9 cellular contexts compared by ENCODE assay signal in the genomic region with DNA sequence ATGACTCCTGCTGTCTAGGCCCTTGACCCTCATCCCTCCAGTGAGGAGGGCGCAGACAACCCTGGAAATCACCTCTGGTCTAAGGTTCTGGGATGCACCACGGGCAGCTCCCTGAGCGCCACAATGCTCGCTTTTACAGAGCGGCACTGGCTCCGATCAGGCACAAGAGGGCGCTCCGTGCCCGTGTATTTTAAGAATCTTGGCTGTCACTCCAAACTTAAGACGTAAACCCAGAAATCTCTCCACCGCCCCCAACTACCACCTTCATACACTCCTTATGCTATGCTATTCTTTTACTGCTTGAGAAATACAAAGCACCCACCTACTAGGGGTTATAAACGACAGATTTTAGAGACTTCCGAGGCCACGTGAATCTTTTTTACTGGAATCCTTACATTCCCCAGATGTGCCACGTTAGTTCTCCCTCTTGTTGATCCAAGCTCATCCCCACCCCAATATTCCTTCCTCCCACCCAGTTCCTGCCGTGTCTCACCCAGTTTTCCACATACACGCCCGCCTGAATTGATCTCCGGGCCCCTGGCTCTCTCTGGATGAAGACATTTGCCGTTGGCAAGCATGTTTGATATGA.
DNase-seq lines count a peak whose midpoint lies in the region; ATAC-seq, FAIRE-seq and TF ChIP-seq lines count a peak whose summit lies in the region.
"Had no signal": no experiment of that assay in that cellular context is flagged by ENCODE, and none has a peak within 500 bp of the region (broad histone marks: within the 10 kb centered on the region; RNA-seq: fewer than 3 reads in every experiment).

No MANE protein-coding gene starts in this region.

- peaks cover 2% of the 10 kb centered on the region for H3K4me1 Mint-ChIP-seq in activated CD4-positive, alpha-beta T cell treated with anti-CD3 and anti-CD28 coated beads, Interleukin-2, amount 10 ng/mL, durations not matched to agents 24 days and 14 days

- H4K20me1 ChIP-seq in K562 (replicated peaks; ENCODE audit: control insufficient read depth, insufficient read depth, low read length), result no peaks in the 10 kb centered on the region

- TF ChIP-seq RAD21 in K562 (CRISPR knock-in tag; conservative IDR thresholded peaks at IDR 0.05 in 1 of 2, IDR thresholded peaks at IDR 0.05 in 1 of 2), result peak; percentile 35 to 74

- TF ChIP-seq CTCF in HEK293 (tag by site-specific recombination; IDR thresholded peaks at IDR 0.05) (peak; percentile 30; the same call in 1 of the 2 replicates), K562 (IDR thresholded peaks at IDR 0.05 in 2 of 3, conservative IDR thresholded peaks at IDR 0.05 in 1 of 3; ENCODE audit: insufficient read depth in 2 of 3, low read depth in 1 of 3, low read length in 3 of 3) (peak; percentile 62 to 84 (median 72)), transverse colon (IDR thresholded peaks at IDR 0.05) (peak; percentile 47 to 64 (median 56))

- 1% methylated on average over 15 of the region's 20 CpGs for WGBS in K562 (ENCODE audit: insufficient coverage, low coverage, missing lambda C conversion rate)
- WGBS in transverse colon (ENCODE audit: low coverage in 1 of 2), 2 donors, result 16 to 35% methylated on average over 13 to 20 of the region's 20 CpGs

- peak; percentile 83 for FAIRE-seq in K562 (lab: Jason Lieb, UNC)

- no peaks in the 10 kb centered on the region for H3K36me3 Mint-ChIP-seq in activated CD4-positive, alpha-beta T cell treated with anti-CD3 and anti-CD28 coated beads, Interleukin-2, amount 10 ng/mL, durations not matched to agents 24 days and 14 days (ENCODE audit: low read depth)

- TF ChIP-seq POLR2A in K562 (conservative IDR thresholded peaks at IDR 0.05) (no peak), transverse colon (IDR thresholded peaks at IDR 0.05) (no peak)

- no peak overlapping the region for H3K27ac Mint-ChIP-seq in activated CD4-positive, alpha-beta T cell treated with anti-CD3 and anti-CD28 coated beads, Interleukin-2, amount 10 ng/mL, durations not matched to agents 24 days and 14 days
- H3K27ac Mint-ChIP-seq: stimulated activated naive B cell treated with anti-CD40 and anti-IgM and Interleukin-4, amounts not matched to agents 10 μg/mL and 1 μg/mL and 100 μg/mL, for 72 hours had no signal

- in situ Hi-C loops in K562 (cut with MboI), result loop anchor here (10.0 kb wide), 1 partner anchor 746 kb away; no protein-coding TSS in a partner anchor
- in situ Hi-C loops in transverse colon (cut with MboI; ENCODE audit: low pct_ligation_motif_present in 1 of 4, low pct_unique_long_range_greater_than_20kb in 1 of 4, low sequenced_read_pairs in 3 of 4), result no loop called here

- H3K9me3 ChIP-seq in HEK293 (ENCODE audit: control insufficient read depth, insufficient read depth, low read depth, low read length), result no peaks in the 10 kb centered on the region
- H3K9me3 ChIP-seq in K562 (replicated peaks; ENCODE audit: control insufficient read depth, insufficient read depth, low read depth, low read length), result no peaks in the 10 kb centered on the region
- H3K9me3 ChIP-seq in transverse colon, result no peaks in the 10 kb centered on the region

- no peak overlapping the region for H3K9ac ChIP-seq in K562 (ENCODE audit: insufficient read depth in 1 of 2, low read depth in 2 of 2, low read length in 2 of 2)

- H2AFZ ChIP-seq in K562 (ENCODE audit: low read depth, low read length), result no peak overlapping the region

- intact Hi-C loops in activated CD4-positive, alpha-beta T cell treated with anti-CD3 and anti-CD28 coated beads, Interleukin-2, amount 10 ng/mL, durations not matched to agents 24 days and 14 days (cut with micrococcal nuclease), result loop anchor here (5.0 kb wide), 1 partner anchor 84 kb away; no protein-coding TSS in a partner anchor
- intact Hi-C loops in K562 (cut with micrococcal nuclease) (loop anchor here (2.0 to 10.0 kb wide), 5 partner anchors 84 to 1059 kb away; no protein-coding TSS in a partner anchor), transverse colon (cut with DNase I; ENCODE audit: low total_unique reads) (no loop called here)

- peaks cover 5% of the 10 kb centered on the region for H3K27me3 Mint-ChIP-seq in activated CD4-positive, alpha-beta T cell treated with anti-CD3 and anti-CD28 coated beads, Interleukin-2, amount 10 ng/mL, durations not matched to agents 24 days and 14 days

- H3K79me2 ChIP-seq in K562 (ENCODE audit: control insufficient read depth, insufficient read depth, low read length), result no peaks in the 10 kb centered on the region

- no peaks in the 10 kb centered on the region for H3K9me3 Mint-ChIP-seq in activated CD4-positive, alpha-beta T cell treated with anti-CD3 and anti-CD28 coated beads, Interleukin-2, amount 10 ng/mL, durations not matched to agents 24 days and 14 days

- no peak overlapping the region for H3K4me2 ChIP-seq in K562 (ENCODE audit: insufficient read depth, low read length)

- H3K27ac ChIP-seq in HEK293 (ENCODE audit: extremely low read depth, low read depth, low read length), result no peak overlapping the region
- no peak overlapping the region for H3K27ac ChIP-seq in K562 (ENCODE audit: extremely low read depth, low read depth, low read length)
- no peak overlapping the region for H3K27ac ChIP-seq in transverse colon

- H3K36me3 ChIP-seq in HEK293 (ENCODE audit: control insufficient read depth in 2 of 2, insufficient read depth in 1 of 2, low read length in 2 of 2) (no peaks in the 10 kb centered on the region), K562 (ENCODE audit: control insufficient read depth, insufficient read depth, low read length) (no peaks in the 10 kb centered on the region), transverse colon (no peaks in the 10 kb centered on the region)

- ATAC-seq in K562, result peak; percentile 87

- no peaks in the 10 kb centered on the region for H3K27me3 ChIP-seq in K562 (ENCODE audit: control insufficient read depth in 2 of 2, insufficient read depth in 2 of 2, low read length in 2 of 2)
- peaks cover 15% of the 10 kb centered on the region for H3K27me3 ChIP-seq in transverse colon

- H3K9me1 ChIP-seq in K562 (ENCODE audit: control insufficient read depth, insufficient read depth, low read length), result no peaks in the 10 kb centered on the region

- CTCF ChIA-PET in HEK293 (lab: Yijun Ruan, JAX) (interaction anchor here (0.6 to 5.5 kb wide), 19 partner anchors 10 to 835 kb away, joined by 3 to 79 read pairs (median 3); no protein-coding TSS in a partner anchor), K562 (lab: Yijun Ruan, JAX; ENCODE audit: low intra/inter-chr PET ratio) (interaction anchor here (0.9 kb wide), 1 partner anchor 1061 kb away, joined by 3 read pairs; no protein-coding TSS in a partner anchor)

- no peak overlapping the region for H3K4me3 Mint-ChIP-seq in activated CD4-positive, alpha-beta T cell treated with anti-CD3 and anti-CD28 coated beads, Interleukin-2, amount 10 ng/mL, durations not matched to agents 24 days and 14 days
- H3K4me3 Mint-ChIP-seq: stimulated activated naive B cell treated with anti-CD40 and anti-IgM and Interleukin-4, amounts not matched to agents 10 μg/mL and 1 μg/mL and 100 μg/mL, for 72 hours had no signal

- POLR2A ChIA-PET in HEK293 (lab: Yijun Ruan, JAX), result no interaction called here
- POLR2A ChIA-PET in K562 (lab: Yijun Ruan, JAX), result interaction anchor here (0.6 to 0.7 kb wide), 2 partner anchors 223 to 1488 kb away, joined by 3 read pairs; no protein-coding TSS in a partner anchor

- H3K4me1 ChIP-seq in HEK293 (ENCODE audit: control insufficient read depth, insufficient read depth, low read length) (no peaks in the 10 kb centered on the region), K562 (replicated peaks in 1 of 2; ENCODE audit: control insufficient read depth in 2 of 2, insufficient read depth in 2 of 2, low read length in 2 of 2) (peaks cover 0 to 9% of the 10 kb centered on the region in 2 experiments; a peak in 2 of 5 replicates), transverse colon (peaks cover 0 to 6% (median 4%) of the 10 kb centered on the region in 4 donors)

- DNase-seq in activated CD4-positive, alpha-beta T cell treated with anti-CD3 and anti-CD28 coated beads, Interleukin-2, amount 10 ng/mL, durations not matched to agents 24 days and 14 days, result peak; percentile 80
- DNase-seq in activated CD4-positive, alpha-beta T cell treated with anti-CD3 and anti-CD28 coated beads, Interleukin-2, amount 50 U/mL, for 1 hour, result no peak
- peak; percentile 40 for DNase-seq in NCI-H460 (ENCODE audit: extremely low read depth, low read depth)
- peak; percentile 48 to 67 (median 51) for DNase-seq in K562 (ENCODE audit: extremely low read depth in 1 of 4, low spot score in 3 of 4)
- peak; percentile 76 for DNase-seq in islet precursor cell
- peak; percentile 20 for DNase-seq in transverse colon
- no peak for DNase-seq in activated gamma-delta T cell (lab: John Stamatoyannopoulos, UW)
- DNase-seq: stimulated activated naive B cell treated with anti-CD40 and anti-IgM and Interleukin-4, amounts not matched to agents 10 μg/mL and 1 μg/mL and 100 μg/mL, for 72 hours had no signal

- TF ChIP-seq EP300 in K562 (IDR thresholded peaks at IDR 0.05; ENCODE audit: low read length), result no peak
- TF ChIP-seq EP300 in transverse colon (IDR thresholded peaks at IDR 0.05; ENCODE audit: low read depth), result no peak

- BruUV-seq in K562 (replicated peaks; lab: Mats Ljungman, UMichigan), result no TSS peak

- H3K4me3 ChIP-seq in HEK293 (ENCODE audit: low read depth, low read length), result no peak overlapping the region
- no peak overlapping the region for H3K4me3 ChIP-seq in K562
- no peak overlapping the region for H3K4me3 ChIP-seq in transverse colon

TF ChIP-seq in HEK293, 187 proteins besides CTCF, POLR2A, EP300 and RAD21 (continues in another document):
- TF ChIP-seq ZNF571 (tag by site-specific recombination; IDR thresholded peaks at IDR 0.05) (no peak), ZNF248 (tag by site-specific recombination; IDR thresholded peaks at IDR 0.05) (no peak), ZNF239 (tag by site-specific recombination; IDR thresholded peaks at IDR 0.05) (no peak), ZNF654 (tag by site-specific recombination; IDR thresholded peaks at IDR 0.05; ENCODE audit: low read depth) (peak; percentile 78)

TF ChIP-seq in K562, 482 proteins besides CTCF, POLR2A, EP300 and RAD21 (continues in another document):
- 0 out of 2 replicates have a peak, but pooled peaks have one; percentile 12 for TF ChIP-seq CC2D1A (IDR thresholded peaks at IDR 0.05)
- TF ChIP-seq, protein P1, sequence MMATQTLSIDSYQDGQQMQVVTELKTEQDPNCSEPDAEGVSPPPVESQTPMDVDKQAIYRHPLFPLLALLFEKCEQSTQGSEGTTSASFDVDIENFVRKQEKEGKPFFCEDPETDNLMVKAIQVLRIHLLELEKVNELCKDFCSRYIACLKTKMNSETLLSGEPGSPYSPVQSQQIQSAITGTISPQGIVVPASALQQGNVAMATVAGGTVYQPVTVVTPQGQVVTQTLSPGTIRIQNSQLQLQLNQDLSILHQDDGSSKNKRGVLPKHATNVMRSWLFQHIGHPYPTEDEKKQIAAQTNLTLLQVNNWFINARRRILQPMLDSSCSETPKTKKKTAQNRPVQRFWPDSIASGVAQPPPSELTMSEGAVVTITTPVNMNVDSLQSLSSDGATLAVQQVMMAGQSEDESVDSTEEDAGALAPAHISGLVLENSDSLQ (IDR thresholded peaks at IDR 0.05), result peak; percentile 87
- TF ChIP-seq SMC3 (conservative IDR thresholded peaks at IDR 0.05; ENCODE audit: insufficient read depth, low read depth, low read length), result peak; percentile 55; the same call in 1 of the 2 replicates
- no peak for TF ChIP-seq PHB2 (IDR thresholded peaks at IDR 0.05; ENCODE audit: low read depth)
- TF ChIP-seq SMAD3 (CRISPR knock-in tag; conservative IDR thresholded peaks at IDR 0.05), result no peak

Comparison
In these comparisons a context has a peak if more than half of its experiments do, and no peak if none do; other contexts are left out.
1. DNase-seq: peak in activated CD4-positive, alpha-beta T cell treated with anti-CD3 and anti-CD28 coated beads, Interleukin-2, amount 10 ng/mL, durations not matched to agents 24 days and 14 days (single experiment), NCI-H460 (single experiment), K562 (4 of 4), islet precursor cell (single experiment) and transverse colon (single experiment); none in activated CD4-positive, alpha-beta T cell treated with anti-CD3 and anti-CD28 coated beads, Interleukin-2, amount 50 U/mL, for 1 hour (single experiment) and activated gamma-delta T cell (single experiment).
2. Peak in every context shown above with its lines, with median percentiles within 50 percentile points of each other: CTCF ChIP-seq.